17 cellular contexts compared by ENCODE assay signal in genomic region chr9:101495810-101496209, GRCh38. TPM values are rescaled to one million over a fixed set of nuclear protein-coding genes. Genes with fewer than 3 reads are reported as not detected.
DNase-seq lines count a peak whose midpoint lies in the region; ATAC-seq and TF ChIP-seq lines count a peak whose summit lies in the region.
"Had no signal": no experiment of that assay in that cellular context is flagged by ENCODE, and none has a peak within 500 bp of the region (broad histone marks: within the 10 kb centered on the region; RNA-seq: fewer than 3 reads in every experiment).

No MANE protein-coding gene starts in this region.

- no peak overlapping the region for H2AFZ ChIP-seq in IMR-90 (replicated peaks; ENCODE audit: low read length, poor library complexity)

- DNase-seq in AG04449 (ENCODE audit: low read depth, low spot score), result peak; percentile 65
- peak; percentile 78 for DNase-seq in IMR-90
- peak; percentile 45 for DNase-seq in fibroblast of villous mesenchyme (ENCODE audit: low read depth)
- no peak for DNase-seq in erythroblast (lab: John Stamatoyannopoulos, UW)
- no peak for DNase-seq in Peyer's patch
- no peak for DNase-seq in CD1c-positive myeloid dendritic cell (ENCODE audit: extremely low spot score)
- no peak for DNase-seq in AG20443 (ENCODE audit: low spot score)
- DNase-seq: activated CD4-positive, alpha-beta T cell treated with anti-CD3 and anti-CD28 coated beads, Interleukin-2, amount 50 U/mL, for 48 hours; AML-193; aorta; DMS153; effector CD4-positive, alpha-beta T cell; head of caudate nucleus; NCI-H1436; NCI-H510A; T1000 had no signal

- no peak overlapping the region for H3K23ac ChIP-seq in IMR-90 (ENCODE audit: low read depth, low read length)

- H3K36me3 ChIP-seq in IMR-90 (ENCODE audit: control insufficient read depth, insufficient read depth, low read length), result no peaks in the 10 kb centered on the region
- no peaks in the 10 kb centered on the region for H3K36me3 ChIP-seq in Peyer's patch

- H4K5ac ChIP-seq in IMR-90 (ENCODE audit: low read depth, low read length), result no peak overlapping the region; the same call in 1 of the 2 replicates

- POLR2A ChIA-PET in AG04449 (lab: Yijun Ruan, JAX) (no interaction called here), IMR-90 (lab: Charles Lee; ENCODE audit: unreplicated experiment) (no interaction called here)

- TF ChIP-seq POLR2A in IMR-90 (IDR thresholded peaks at IDR 0.05; ENCODE audit: low read depth, low read length) (no peak), erythroblast (IDR thresholded peaks at IDR 0.05; ENCODE audit: low read length) (no peak), Peyer's patch (IDR thresholded peaks at IDR 0.05) (no peak)

- ATAC-seq in IMR-90 (ENCODE audit: low read depth), result peak; percentile 82

- H2BK5ac ChIP-seq in IMR-90 (ENCODE audit: low read depth, low read length, poor library complexity, severe bottlenecking), result peak overlapping the region; percentile 67

- TF ChIP-seq CTCF in AG04449 (IDR thresholded peaks at IDR 0.05; ENCODE audit: insufficient read depth, low read length, missing control alignments) (no peak), IMR-90 (conservative IDR thresholded peaks at IDR 0.05; ENCODE audit: low read depth, low read length) (no peak), WI38 (IDR thresholded peaks at IDR 0.05; ENCODE audit: low read depth, low read length) (no peak), fibroblast of villous mesenchyme (IDR thresholded peaks at IDR 0.05; ENCODE audit: insufficient read depth, low read depth, low read length) (no peak), Peyer's patch (IDR thresholded peaks at IDR 0.05) (no peak)

- H2BK20ac ChIP-seq in IMR-90 (ENCODE audit: low read depth, low read length), result no peak overlapping the region

- H3K27me3 ChIP-seq in IMR-90 (ENCODE audit: control insufficient read depth, insufficient read depth, low read length), result no peaks in the 10 kb centered on the region
- H3K27me3 ChIP-seq in Peyer's patch, result no peaks in the 10 kb centered on the region

- intact Hi-C loops in IMR-90 (cut with micrococcal nuclease), result no loop called here

- H3K27ac ChIP-seq in IMR-90 (ENCODE audit: insufficient read depth, low read length), result no peak overlapping the region
- H3K27ac ChIP-seq in Peyer's patch, result no peak overlapping the region

- H3K4me3 ChIP-seq in AG04449 (ENCODE audit: low read depth, low read length) (no peak overlapping the region), IMR-90 (ENCODE audit: insufficient read depth, low read depth, low read length) (no peak overlapping the region), WI38 (ENCODE audit: low read depth, low read length) (peak overlapping the region; percentile 1; the same call in 1 of the 2 replicates), fibroblast of villous mesenchyme (ENCODE audit: low read depth, low read length) (no peak overlapping the region), Peyer's patch (no peak overlapping the region)

- H3K4me2 ChIP-seq in IMR-90 (ENCODE audit: low read depth, low read length), result peak overlapping the region; percentile 62; the same call in 1 of the 2 replicates

- no peaks in the 10 kb centered on the region for H3K9me1 ChIP-seq in IMR-90 (ENCODE audit: insufficient read depth, low read length)

- TF ChIP-seq RAD21 in IMR-90 (IDR thresholded peaks at IDR 0.05; ENCODE audit: low read length), result no peak

- in situ Hi-C loops in IMR-90 (cut with MboI; ENCODE audit: low sequenced_read_pairs), result no loop called here

- CTCF ChIA-PET in AG04449 (lab: Yijun Ruan, JAX) (interaction anchor here (1.4 to 4.0 kb wide), 3 partner anchors 9 to 37 kb away, joined by 6 to 19 read pairs (median 17); a partner anchor contains a TSS), IMR-90 (lab: Yijun Ruan, JAX) (interaction anchor here (0.7 to 1.2 kb wide), 3 partner anchors 9 to 37 kb away, joined by 4 to 5 read pairs (median 4); a partner anchor contains a TSS)

- H2BK120ac ChIP-seq in IMR-90 (ENCODE audit: low read depth, low read length), result no peak overlapping the region

- H4K91ac ChIP-seq in IMR-90 (ENCODE audit: insufficient read depth, low read depth, low read length), result no peak overlapping the region

- no peak overlapping the region; the same call in 1 of the 2 replicates for H3K9ac ChIP-seq in IMR-90 (ENCODE audit: low read depth, low read length)

- H2AK5ac ChIP-seq in IMR-90 (ENCODE audit: low read depth, low read length), result no peak overlapping the region

- H2BK15ac ChIP-seq in IMR-90 (ENCODE audit: low read depth, low read length), result no peak overlapping the region; the same call in 2 of the 3 replicates

- H3K4me1 ChIP-seq in IMR-90 (ENCODE audit: control insufficient read depth, insufficient read depth, low read length) (no peaks in the 10 kb centered on the region), Peyer's patch (no peaks in the 10 kb centered on the region)

- H3K14ac ChIP-seq in IMR-90 (replicated peaks; ENCODE audit: low read depth, low read length), result no peak overlapping the region

- H4K8ac ChIP-seq in IMR-90 (ENCODE audit: low read depth in 2 of 2, low read length in 2 of 2), result no peak overlapping the region; a peak in 1 of 4 replicates

- no peak overlapping the region for H3K4ac ChIP-seq in IMR-90 (ENCODE audit: low read depth, low read length)

- peak overlapping the region; percentile 59; the same call in 1 of the 2 replicates for H3K18ac ChIP-seq in IMR-90 (ENCODE audit: low read depth, low read length)

- H3K56ac ChIP-seq in IMR-90 (ENCODE audit: extremely low read depth, insufficient read depth, low read length), result 0 out of 2 replicates have a peak overlapping the region, but pooled peaks have one; percentile 8

- H3K9me3 ChIP-seq in IMR-90 (ENCODE audit: control insufficient read depth, insufficient read depth, low read length) (no peaks in the 10 kb centered on the region; the same call in 1 of the 2 replicates), Peyer's patch (no peaks in the 10 kb centered on the region)

- no peak overlapping the region for H2AK9ac ChIP-seq in IMR-90 (replicated peaks; ENCODE audit: low read depth, low read length, poor library complexity)

- WGBS in IMR-90 (ENCODE audit: extremely low coverage in 2 of 2, insufficient read length in 1 of 2), 2 experiments, result no CpG with 5 or more reads among the region's 1 CpG

- dilution Hi-C loops in IMR-90 (cut with HindIII; ENCODE audit: low sequenced_read_pairs, unreplicated experiment), result no loop called here

- no peaks in the 10 kb centered on the region for H4K20me1 ChIP-seq in IMR-90 (ENCODE audit: insufficient read depth, low read length)

- no TSS peak for BruUV-seq in IMR-90 (replicated peaks; lab: Mats Ljungman, UMichigan)

- no peaks in the 10 kb centered on the region for H3K79me1 ChIP-seq in IMR-90 (ENCODE audit: low read depth in 1 of 2, low read length in 2 of 2)

TF ChIP-seq in IMR-90, 13 proteins besides CTCF, POLR2A, EP300 and RAD21:
- no peak for TF ChIP-seq MAZ (IDR thresholded peaks at IDR 0.05; ENCODE audit: borderline replicate concordance, low read depth, low read length)
TF ChIP-seq in IMR-90: peak in this region for 0.

RNA-seq across cellular contexts. Expression of gene RNF20, which starts 37.8 kb away (rescaled TPM):
- total RNA-seq in IMR-90 (2012; rRNA removed) (21.3 and 30.8 TPM in 2 replicates), fibroblast of villous mesenchyme (20.9 and 22.9 TPM in 2 replicates), Peyer's patch (10 to 100 TPM; 14.1 to 35.5 (median 16.1) TPM)
- polyA plus RNA-seq in IMR-90 (2012; rRNA removed), result 10.1 and 13.7 TPM in 2 replicates
- 2.0 and 4.0 TPM in 2 replicates for polyA plus RNA-seq in IMR-90 (2012; cell fraction: cytosol; rRNA removed)
- polyA plus RNA-seq in IMR-90 (2012; cell fraction: nucleus; rRNA removed; ENCODE audit: low replicate concordance), result 1.3 and 8.6 TPM in 2 replicates

Comparison
In these comparisons a context has a peak if more than half of its experiments do, and no peak if none do; other contexts are left out.
1. DNase-seq: peak in AG04449 (single experiment), IMR-90 (single experiment) and fibroblast of villous mesenchyme (single experiment); none in erythroblast (0 of 2), Peyer's patch (0 of 3), CD1c-positive myeloid dendritic cell (single experiment) and AG20443 (single experiment).